Comparison of ENCODE assay signal across 9 cellular contexts in genomic region chr20:51022227-51022802, GRCh38. TPM values are rescaled to one million over a fixed set of nuclear protein-coding genes. Genes with fewer than 3 reads are reported as not detected.
DNase-seq lines count a peak whose midpoint lies in the region; ATAC-seq and TF ChIP-seq lines count a peak whose summit lies in the region.
"Had no signal": no experiment of that assay in that cellular context is flagged by ENCODE, and none has a peak within 500 bp of the region (broad histone marks: within the 10 kb centered on the region; RNA-seq: fewer than 3 reads in every experiment).

No MANE protein-coding gene starts in this region.

- intact Hi-C loops in activated CD4-positive, alpha-beta T cell treated with anti-CD3 and anti-CD28 coated beads for 36 hours (cut with DNase I, micrococcal nuclease), result loop anchor here in 1 of 2 experiments (2.0 kb wide), 1 partner anchor 30 kb away; no protein-coding TSS in a partner anchor
- intact Hi-C loops in stomach (cut with DNase I; ENCODE audit: low total_unique reads), result no loop called here

- TF ChIP-seq CTCF in astrocyte of the cerebellum (IDR thresholded peaks at IDR 0.05; ENCODE audit: low read depth, low read length, missing control alignments) (no peak), stomach (IDR thresholded peaks at IDR 0.05) (no peak)

- no peak for ATAC-seq in activated CD4-positive, alpha-beta T cell treated with anti-CD3 and anti-CD28 coated beads for 36 hours
- ATAC-seq in HG02588 (IDR thresholded peaks at IDR 0.05; ENCODE audit: unreplicated experiment), result no peak

- WGBS in stomach, 5 donors, result 8 to 16% (median 10%) methylated on average over 9 to 39 of the region's 39 CpGs

- TF ChIP-seq EP300 in stomach (IDR thresholded peaks at IDR 0.05), result no peak

- no peak for TF ChIP-seq POLR2A in stomach (IDR thresholded peaks at IDR 0.05)

- DNase-seq in activated CD4-positive, alpha-beta T cell treated with anti-CD3 and anti-CD28 coated beads for 36 hours, result no peak
- no peak for DNase-seq in activated CD4-positive, alpha-beta T cell treated with anti-CD3 and anti-CD28 coated beads, Interleukin-2, amount 50 U/mL, for 1 hour
- DNase-seq in astrocyte of the cerebellum (ENCODE audit: low read depth), result no peak
- DNase-seq in islet precursor cell, result peak; percentile 52
- DNase-seq in stomach, result no peak
- DNase-seq in NCI-H146 treated with DMSO at 0.1 percent for 48 hours (lab: John Stamatoyannopoulos, UW; ENCODE audit: unreplicated experiment), result no peak
- DNase-seq in activated CD4-positive, alpha-beta T cell treated with anti-CD3 and anti-CD28 coated beads for 48 hours, result no peak
- DNase-seq: NCI-H1436 treated with DMSO at 0.1 percent for 48 hours had no signal

- no peaks in the 10 kb centered on the region for H3K9me3 Mint-ChIP-seq in activated CD4-positive, alpha-beta T cell treated with anti-CD3 and anti-CD28 coated beads for 36 hours (ENCODE audit: low read depth)

- H3K36me3 Mint-ChIP-seq in activated CD4-positive, alpha-beta T cell treated with anti-CD3 and anti-CD28 coated beads for 36 hours (ENCODE audit: low read depth), result no peaks in the 10 kb centered on the region

- no peaks in the 10 kb centered on the region for H3K36me3 ChIP-seq in stomach

- H3K27ac ChIP-seq in stomach, result no peak overlapping the region

- H3K4me1 Mint-ChIP-seq in activated CD4-positive, alpha-beta T cell treated with anti-CD3 and anti-CD28 coated beads for 36 hours, result peaks cover 12% of the 10 kb centered on the region

- H3K27me3 Mint-ChIP-seq in activated CD4-positive, alpha-beta T cell treated with anti-CD3 and anti-CD28 coated beads for 36 hours, result peaks cover 49% of the 10 kb centered on the region

- H3K9me3 ChIP-seq in stomach, result no peaks in the 10 kb centered on the region

- H3K27me3 ChIP-seq in stomach, result peaks cover 5 to 84% (median 46%) of the 10 kb centered on the region in 3 donors

- peaks cover 12 to 17% (median 16%) of the 10 kb centered on the region in 4 donors for H3K4me1 ChIP-seq in stomach

- CTCF ChIA-PET in activated CD4-positive, alpha-beta T cell treated with anti-CD3 and anti-CD28 coated beads for 36 hours (lab: Charles Lee), result no interaction called here

- H3K4me3 ChIP-seq in astrocyte of the cerebellum (ENCODE audit: low read depth, low read length) (peak overlapping the region; percentile 68), stomach (peak overlapping the region; percentile 49 to 59 (median 52))

- in situ Hi-C loops in astrocyte of the cerebellum (cut with HindIII; ENCODE audit: low sequenced_read_pairs), result loop anchor here (5.0 to 10.0 kb wide), 2 partner anchors 65 to 572 kb away; no protein-coding TSS in a partner anchor

- POLR2A ChIA-PET in activated CD4-positive, alpha-beta T cell treated with anti-CD3 and anti-CD28 coated beads for 36 hours (lab: Charles Lee), result no interaction called here

- no peak overlapping the region for H3K27ac Mint-ChIP-seq in activated CD4-positive, alpha-beta T cell treated with anti-CD3 and anti-CD28 coated beads for 36 hours

- peak overlapping the region; percentile 61 for H3K4me3 Mint-ChIP-seq in activated CD4-positive, alpha-beta T cell treated with anti-CD3 and anti-CD28 coated beads for 36 hours

RNA-seq across cellular contexts. Expression of gene KCNG1, which starts 0.6 kb away (rescaled TPM):
- 1 to 10 TPM; 2.5 to 2.8 TPM for total RNA-seq in activated CD4-positive, alpha-beta T cell treated with anti-CD3 and anti-CD28 coated beads for 36 hours
- 10 to 100 TPM in 1 of 5 donors, 1 to 10 TPM in 1, not detected in 3; 2.2 to 11.9 TPM for total RNA-seq in stomach
- 1 to 10 TPM in 1 of 3 donors, under 1 TPM in 1, not detected in 1; 0.19 to 3.3 TPM for polyA plus RNA-seq in stomach
